In the genomic region with DNA sequence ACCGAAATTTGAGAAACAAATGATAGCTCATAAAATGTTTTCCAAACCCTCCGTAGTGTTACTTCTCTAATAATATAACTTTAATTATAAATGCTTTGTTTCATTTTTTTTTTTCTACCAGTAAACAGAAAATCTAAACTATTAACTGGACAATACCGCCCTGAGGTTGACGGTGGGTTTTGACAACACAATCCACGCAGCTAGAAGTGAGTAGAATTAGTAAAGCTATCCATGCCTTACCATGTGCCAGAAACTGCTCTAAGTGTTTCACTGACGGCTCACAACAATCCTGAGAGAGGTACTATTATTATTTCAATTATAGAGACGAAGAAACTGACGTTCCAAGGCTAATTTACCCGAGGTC, we compare ENCODE assay signal across 9 cellular contexts. TPM values are rescaled to one million over a fixed set of nuclear protein-coding genes. Genes with fewer than 3 reads are reported as not detected.
DNase-seq lines count a peak whose midpoint lies in the region; ATAC-seq, FAIRE-seq and TF ChIP-seq lines count a peak whose summit lies in the region.
"Had no signal": no experiment of that assay in that cellular context is flagged by ENCODE, and none has a peak within 500 bp of the region (broad histone marks: within the 10 kb centered on the region; RNA-seq: fewer than 3 reads in every experiment).

No MANE protein-coding gene starts in this region.

- peaks cover 20% of the 10 kb centered on the region for H3K4me1 ChIP-seq in OCI-LY7 (ENCODE audit: insufficient read depth, low read length, poor library complexity, severe bottlenecking)
- peaks cover 11 to 17% (median 15%) of the 10 kb centered on the region in 4 donors for H3K4me1 ChIP-seq in esophagus muscularis mucosa

- H3K4me1 Mint-ChIP-seq in progenitor cell of endocrine pancreas (ENCODE audit: low read depth) = peaks cover 3% of the 10 kb centered on the region

- H3K4me3 ChIP-seq in OCI-LY7 (ENCODE audit: low read depth, low read length, poor library complexity, severe bottlenecking) (peak overlapping the region; percentile 80), esophagus muscularis mucosa (peak overlapping the region; percentile 71 to 89 (median 80))

- POLR2A ChIA-PET in OCI-LY7 (lab: Charles Lee) = interaction anchor here (0.6 to 1.8 kb wide), 4 partner anchors 13 to 676 kb away, joined by 3 to 5 read pairs (median 4); no protein-coding TSS in a partner anchor

- H3K4me2 ChIP-seq in OCI-LY7 (ENCODE audit: low read length) = peak overlapping the region; percentile 69

- no peaks in the 10 kb centered on the region for H3K9me3 ChIP-seq in OCI-LY7 (ENCODE audit: low read length)
- H3K9me3 ChIP-seq in esophagus muscularis mucosa = no peaks in the 10 kb centered on the region

- H3K27ac ChIP-seq in OCI-LY7 (ENCODE audit: low read depth, low read length, poor library complexity, severe bottlenecking) (peak overlapping the region; percentile 82), esophagus muscularis mucosa (replicated peaks in 1 of 4) (peak overlapping the region; percentile 77 to 90 (median 82))

- peak overlapping the region; percentile 82 for H2AFZ ChIP-seq in OCI-LY7 (ENCODE audit: low read length)

- BruUV-seq in OCI-LY7 (replicated peaks; lab: Mats Ljungman, UMichigan) = TSS peak; percentile 99

- no peak for TF ChIP-seq CTCF in OCI-LY7 (conservative IDR thresholded peaks at IDR 0.05; ENCODE audit: low read length)
- no peak for TF ChIP-seq CTCF in esophagus muscularis mucosa (IDR thresholded peaks at IDR 0.05)
- TF ChIP-seq CTCF in progenitor cell of endocrine pancreas (IDR thresholded peaks at IDR 0.05; ENCODE audit: unreplicated experiment) = no peak
- TF ChIP-seq CTCF in D721Med (IDR thresholded peaks at IDR 0.05; ENCODE audit: insufficient read depth, missing control alignments) = no peak

- no peak for TF ChIP-seq EP300 in esophagus muscularis mucosa (IDR thresholded peaks at IDR 0.05)

- no peaks in the 10 kb centered on the region for H3K36me3 Mint-ChIP-seq in progenitor cell of endocrine pancreas (ENCODE audit: insufficient read depth)

- H3K4me3 Mint-ChIP-seq in progenitor cell of endocrine pancreas (ENCODE audit: low read depth) = peak overlapping the region; percentile 90

- no peaks in the 10 kb centered on the region for H3K9me2 ChIP-seq in OCI-LY7 (ENCODE audit: insufficient read depth, low read length)

- peak; percentile 11 for ATAC-seq in GM21515 (IDR thresholded peaks at IDR 0.05; ENCODE audit: unreplicated experiment)
- no peak for ATAC-seq in GM18870 (IDR thresholded peaks at IDR 0.05; ENCODE audit: unreplicated experiment)

- peak overlapping the region; percentile 96 for H3K27ac Mint-ChIP-seq in progenitor cell of endocrine pancreas

- H3K79me2 ChIP-seq in OCI-LY7 (ENCODE audit: insufficient read depth, low read depth, low read length) = peaks cover 13% of the 10 kb centered on the region

- CTCF ChIA-PET in OCI-LY7 (lab: Charles Lee; ENCODE audit: unreplicated experiment) = no interaction called here

- TF ChIP-seq POLR2A in esophagus muscularis mucosa (IDR thresholded peaks at IDR 0.05; ENCODE audit: low read depth) = no peak

- WGBS in esophagus muscularis mucosa = 9% methylated on average over 9 of the region's 9 CpGs

- H3K36me3 ChIP-seq in OCI-LY7 (ENCODE audit: insufficient read depth, low read length) (no peaks in the 10 kb centered on the region), esophagus muscularis mucosa (peaks cover 0 to 5% (median 4%) of the 10 kb centered on the region in 4 donors)

- no peaks in the 10 kb centered on the region for H3K27me3 ChIP-seq in esophagus muscularis mucosa

- intact Hi-C loops in OCI-LY7 (cut with micrococcal nuclease; ENCODE audit: unreplicated experiment) (loop anchor here (1.0 to 2.0 kb wide), 2 partner anchors 15 to 69 kb away; partner anchors contain the start of genes NUSAP1, OIP5 and RTF1), esophagus muscularis mucosa (cut with DNase I) (no loop called here)

- H3K9me3 Mint-ChIP-seq in progenitor cell of endocrine pancreas (ENCODE audit: low read depth) = no peaks in the 10 kb centered on the region

- DNase-seq in OCI-LY7 (ENCODE audit: low spot score) (no peak), esophagus muscularis mucosa (ENCODE audit: extremely low spot score) (no peak), progenitor cell of endocrine pancreas (ENCODE audit: low spot score, unreplicated experiment) (no peak), cerebellar nuclear complex (lab: John Stamatoyannopoulos, UW) (no peak), D721Med (ENCODE audit: insufficient read length, low spot score) (no peak), glomerular visceral epithelial cell (ENCODE audit: extremely low spot score) (no peak)

- no peaks in the 10 kb centered on the region for H4K20me1 ChIP-seq in OCI-LY7 (ENCODE audit: insufficient read depth, low read length)

- no peaks in the 10 kb centered on the region for H3K27me3 Mint-ChIP-seq in progenitor cell of endocrine pancreas

- FAIRE-seq in D721Med (lab: Jason Lieb, UNC) = no peak
- FAIRE-seq: TTC549 had no signal

RNA-seq across cellular contexts. Expression of gene NDUFAF1, which starts 0.4 kb away (rescaled TPM):
- 14.9 and 15.9 TPM in 2 replicates for total RNA-seq in OCI-LY7 (2014; rRNA removed; shearing (Covaris generic))
- total RNA-seq in OCI-LY7 (2022) (21.0 and 22.0 TPM in 2 replicates), esophagus muscularis mucosa (10 to 100 TPM; 18.3 to 23.8 (median 21.0) TPM), progenitor cell of endocrine pancreas (13.0 and 13.2 TPM in 2 replicates)

RNA-seq across cellular contexts. Expression of gene RTF1, which starts 15.0 kb away (rescaled TPM):
- 28.6 and 35.9 TPM in 2 replicates for total RNA-seq in OCI-LY7 (2014; rRNA removed; shearing (Covaris generic))
- total RNA-seq in OCI-LY7 (2022) = 46.9 and 59.9 TPM in 2 replicates
- total RNA-seq in esophagus muscularis mucosa = 10 to 100 TPM; 31.5 to 37.7 (median 35.9) TPM
- total RNA-seq in progenitor cell of endocrine pancreas = 58.7 and 59.1 TPM in 2 replicates
